ENCODE assay signal across 27 cellular contexts in genomic region chr12:117809509-117809908, GRCh38.
"Had no signal": no experiment of that assay in that cellular context is flagged by ENCODE, and none has a peak within 500 bp of the region (broad histone marks: within the 10 kb centered on the region; RNA-seq: fewer than 3 reads in every experiment).

No MANE protein-coding gene starts in this region.

- H3K36me3 ChIP-seq: neural progenitor cell, ovary, right lobe of liver, sigmoid colon, spleen, suprapubic skin, tibial nerve, upper lobe of left lung, vagina had no signal

- H3K9me3 ChIP-seq: ovary, psoas muscle, right lobe of liver, sigmoid colon, suprapubic skin, testis, upper lobe of left lung, vagina had no signal

- DNase-seq: natural killer cell; occipital lobe; ovary; posterior cingulate gyrus; psoas muscle; right cardiac atrium; right lobe of liver; sigmoid colon; spleen; stimulated activated CD4-positive, alpha-beta T cell treated with anti-CD3 and anti-CD28 coated beads, Interleukin-12 subunit alpha, Interleukin-12 subunit beta, amount 100 ng/mL, for 4 hours; stimulated activated CD4-positive, alpha-beta T cell treated with anti-CD3 and anti-CD28 coated beads, Interleukin-1b, Interleukin-23, amount 100 ng/mL, for 48 hours; stimulated activated CD4-positive, alpha-beta T cell treated with anti-CD3 and anti-CD28 coated beads, Interleukin-4, amount 100 ng/mL, for 1 hour; stimulated activated CD4-positive, alpha-beta T cell treated with anti-CD3 and anti-CD28 coated beads, Interleukin-4, amount 100 ng/mL, for 4 hours; stimulated activated CD8-positive, alpha-beta memory T cell treated with anti-CD3 and anti-CD28 coated beads, Interleukin-4, amount 100 ng/mL, for 48 hours; stimulated activated naive CD4-positive, alpha-beta T cell; stimulated activated naive CD8-positive, alpha-beta T cell treated with anti-CD3 and anti-CD28 coated beads, Interleukin-15, amount 100 ng/mL, for 72 hours; stimulated activated naive CD8-positive, alpha-beta T cell treated with anti-CD3 and anti-CD28 coated beads, Interleukin-15, Interleukin-2, amounts not matched to agents 100 U/mL and 50 U/mL, for 24 hours; testis; trophoblast cell; upper lobe of left lung had no signal

- H3K27me3 ChIP-seq: neural progenitor cell, ovary, right lobe of liver, suprapubic skin, testis, upper lobe of left lung, vagina had no signal

- H3K4me3 ChIP-seq: neural progenitor cell, ovary, psoas muscle, right lobe of liver, sigmoid colon, skin epidermis, smooth muscle cell, spleen, suprapubic skin, testis, tibial nerve, upper lobe of left lung, vagina had no signal

- H3K4me1 ChIP-seq: neural progenitor cell, parathyroid adenoma, psoas muscle, right lobe of liver, sigmoid colon, spleen, suprapubic skin, testis, tibial nerve, upper lobe of left lung, vagina had no signal

- H3K27ac ChIP-seq: neural progenitor cell, ovary, parathyroid adenoma, psoas muscle, right lobe of liver, sigmoid colon, skin epidermis, spleen, suprapubic skin, testis, tibial nerve, upper lobe of left lung, vagina had no signal
